ENCODE assay signal across 17 cellular contexts in genomic region chrX:65745427-65745826, GRCh38.
DNase-seq lines count a peak whose midpoint lies in the region; ATAC-seq and TF ChIP-seq lines count a peak whose summit lies in the region.
"Had no signal": no experiment of that assay in that cellular context is flagged by ENCODE, and none has a peak within 500 bp of the region (broad histone marks: within the 10 kb centered on the region; RNA-seq: fewer than 3 reads in every experiment).

No MANE protein-coding gene starts in this region.

- peaks cover 52 to 64% (median 64%) of the 10 kb centered on the region in 3 donors for H3K4me1 Mint-ChIP-seq in CD8-positive, alpha-beta memory T cell
- H3K4me1 Mint-ChIP-seq in T-helper 2 cell treated with Interferon-gamma antibody and Interleukin-4, amounts not matched to agents 5 μg/mL and 100 μg/mL, for 36 hours (ENCODE audit: low read depth) = peaks cover 34% of the 10 kb centered on the region
- peaks cover 0 to 9% of the 10 kb centered on the region in 2 experiments for H3K4me1 Mint-ChIP-seq in H9

- no peak overlapping the region for H4K91ac ChIP-seq in H9 (ENCODE audit: insufficient read length, low read depth, low read length)

- no peak overlapping the region for H3K18ac ChIP-seq in H9 (ENCODE audit: insufficient read length, low read depth, low read length)

- H4K8ac ChIP-seq in H9 (replicated peaks; ENCODE audit: insufficient read length, low read depth, low read length) = no peak overlapping the region

- peak overlapping the region; percentile 1 to 77 (median 46) for H3K27ac Mint-ChIP-seq in CD8-positive, alpha-beta memory T cell
- peak overlapping the region; percentile 55 for H3K27ac Mint-ChIP-seq in T-helper 2 cell treated with Interferon-gamma antibody and Interleukin-4, amounts not matched to agents 5 μg/mL and 100 μg/mL, for 36 hours
- H3K27ac Mint-ChIP-seq in H9 = no peak overlapping the region

- H3T11ph ChIP-seq in H9 (ENCODE audit: low read length) = no peak overlapping the region

- CTCF ChIA-PET in CD8-positive, alpha-beta memory T cell (lab: Charles Lee) = no interaction called here

- H2AFZ ChIP-seq in H9 (ENCODE audit: low read length) = no peak overlapping the region
- H2AFZ ChIP-seq: hepatocyte had no signal

- no peak overlapping the region for H2BK12ac ChIP-seq in H9 (ENCODE audit: insufficient read length, low read depth, low read length)

- no peak overlapping the region for H3K27ac ChIP-seq in CD8-positive, alpha-beta memory T cell (ENCODE audit: low read depth, low read length)
- H3K27ac ChIP-seq in epithelial cell of prostate (peak overlapping the region; percentile 45), H9 (ENCODE audit: insufficient read length, low read depth, low read length) (no peak overlapping the region)
- H3K27ac ChIP-seq: hepatocyte, suprapubic skin had no signal

- H3K4ac ChIP-seq in H9 (ENCODE audit: low read depth, low read length) = no peak overlapping the region

- H3K23me2 ChIP-seq in H9 (ENCODE audit: insufficient read length, low read depth, low read length, poor library complexity, severe bottlenecking) = no peaks in the 10 kb centered on the region

- peak overlapping the region in 2 of 7 donors; percentile 0 to 14 for H3K4me3 Mint-ChIP-seq in CD8-positive, alpha-beta memory T cell
- no peak overlapping the region for H3K4me3 Mint-ChIP-seq in T-helper 2 cell treated with Interferon-gamma antibody and Interleukin-4, amounts not matched to agents 5 μg/mL and 100 μg/mL, for 36 hours
- H3K4me3 Mint-ChIP-seq in H9 = no peak overlapping the region
- H3K4me3 Mint-ChIP-seq: B cell had no signal

- no peaks in the 10 kb centered on the region for H3K9me3 Mint-ChIP-seq in CD8-positive, alpha-beta memory T cell
- no peaks in the 10 kb centered on the region for H3K9me3 Mint-ChIP-seq in T-helper 2 cell treated with Interferon-gamma antibody and Interleukin-4, amounts not matched to agents 5 μg/mL and 100 μg/mL, for 36 hours
- H3K9me3 Mint-ChIP-seq in H9 = peaks cover 44 to 62% of the 10 kb centered on the region in 2 experiments
- H3K9me3 Mint-ChIP-seq: IgD-negative memory B cell had no signal

- no peak for TF ChIP-seq CTCF in H9 (conservative IDR thresholded peaks at IDR 0.05)

- ATAC-seq in GM21515 (IDR thresholded peaks at IDR 0.05; ENCODE audit: unreplicated experiment) = peak; percentile 48
- ATAC-seq: sciatic nerve had no signal

- H4K20me1 ChIP-seq in H9 (ENCODE audit: control insufficient read depth, insufficient read depth, insufficient read length) = no peaks in the 10 kb centered on the region

- H3K4me2 ChIP-seq in H9 (ENCODE audit: insufficient read depth, insufficient read length, low read length) = no peak overlapping the region
- H3K4me2 ChIP-seq: hepatocyte had no signal

- H3K23ac ChIP-seq in H9 (ENCODE audit: insufficient read length, low read depth, low read length) = no peak overlapping the region

- no peak overlapping the region for H2AK5ac ChIP-seq in H9 (ENCODE audit: insufficient read length, low read length)

- no peak overlapping the region for H3K56ac ChIP-seq in H9 (ENCODE audit: insufficient read length, low read depth, low read length)

- peaks cover 13% of the 10 kb centered on the region for H3K4me1 ChIP-seq in CD8-positive, alpha-beta memory T cell (ENCODE audit: insufficient read depth, low read length)
- H3K4me1 ChIP-seq in H9 (ENCODE audit: insufficient read depth, low read length) = no peaks in the 10 kb centered on the region

- H3K36me3 Mint-ChIP-seq in CD8-positive, alpha-beta memory T cell = peaks cover 8 to 26% (median 13%) of the 10 kb centered on the region in 3 donors
- H3K36me3 Mint-ChIP-seq in T-helper 2 cell treated with Interferon-gamma antibody and Interleukin-4, amounts not matched to agents 5 μg/mL and 100 μg/mL, for 36 hours (ENCODE audit: low read depth) = peaks cover 30% of the 10 kb centered on the region
- peaks cover 11 to 13% (median 12%) of the 10 kb centered on the region in 3 experiments for H3K36me3 Mint-ChIP-seq in H9 (ENCODE audit: insufficient read depth in 1 of 3, low read depth in 3 of 3)

- no CpG with 5 or more reads among the region's 6 CpGs for WGBS in H9 (ENCODE audit: extremely low coverage, insufficient read length, low lambda C conversion rate)

- no peak overlapping the region for H2BK5ac ChIP-seq in H9 (ENCODE audit: insufficient read length, low read length)

- H2BK15ac ChIP-seq in H9 (ENCODE audit: low read depth, low read length) = no peak overlapping the region

- H3K14ac ChIP-seq in H9 (ENCODE audit: insufficient read depth, low read length) = no peak overlapping the region

- no peak for DNase-seq in CD8-positive, alpha-beta memory T cell
- DNase-seq in T-helper 2 cell treated with Interferon-gamma antibody and Interleukin-4, amounts not matched to agents 5 μg/mL and 100 μg/mL, for 36 hours (ENCODE audit: low spot score) = no peak
- no peak for DNase-seq in epithelial cell of prostate (ENCODE audit: low read depth, low spot score)
- no peak for DNase-seq in H9
- DNase-seq in midbrain (lab: John Stamatoyannopoulos, UW) = no peak
- no peak for DNase-seq in SKM-1 treated with dmso at 0.1 percent for 144 hours (lab: John Stamatoyannopoulos, UW; ENCODE audit: unreplicated experiment)
- DNase-seq: DMS 273 treated with DMSO at 0.1 percent for 48 hours; effector CD4-positive, alpha-beta T cell; kidney; NCI-H2081; NCI-H524 had no signal

- H3K27me3 ChIP-seq in CD8-positive, alpha-beta memory T cell (ENCODE audit: insufficient read depth, low read length, poor library complexity, severe bottlenecking) = no peaks in the 10 kb centered on the region
- H3K27me3 ChIP-seq in H9 (ENCODE audit: insufficient read depth, low read length) = no peaks in the 10 kb centered on the region
- H3K27me3 ChIP-seq: hepatocyte, suprapubic skin had no signal

- H3K4me3 ChIP-seq in CD8-positive, alpha-beta memory T cell (ENCODE audit: low read length) = no peak overlapping the region
- H3K4me3 ChIP-seq: hepatocyte, suprapubic skin had no signal

- H3K36me3 ChIP-seq in CD8-positive, alpha-beta memory T cell (ENCODE audit: insufficient read depth, low read length) = peaks cover under 1% of the 10 kb centered on the region

- no peak overlapping the region for H2BK120ac ChIP-seq in H9 (ENCODE audit: low read depth, low read length, poor library complexity, severe bottlenecking)

- H3K79me1 ChIP-seq in H9 (ENCODE audit: insufficient read depth, low read depth, low read length, poor library complexity, severe bottlenecking) = no peaks in the 10 kb centered on the region

- H3K9ac ChIP-seq in H9 (ENCODE audit: extremely low read depth, insufficient read length, low read length) = no peak overlapping the region

- POLR2A ChIA-PET in CD8-positive, alpha-beta memory T cell (lab: Charles Lee) = no interaction called here

- H4K5ac ChIP-seq in H9 (ENCODE audit: insufficient read length, low read depth, low read length) = no peak overlapping the region

- no peaks in the 10 kb centered on the region for H3K27me3 Mint-ChIP-seq in CD8-positive, alpha-beta memory T cell
- no peaks in the 10 kb centered on the region for H3K27me3 Mint-ChIP-seq in T-helper 2 cell treated with Interferon-gamma antibody and Interleukin-4, amounts not matched to agents 5 μg/mL and 100 μg/mL, for 36 hours (ENCODE audit: low read depth)
- H3K27me3 Mint-ChIP-seq in H9 (ENCODE audit: low read depth) = no peaks in the 10 kb centered on the region
- H3K27me3 Mint-ChIP-seq: B cell, IgD-negative memory B cell had no signal

- H3K79me2 ChIP-seq in H9 (ENCODE audit: insufficient read depth, low read length) = no peaks in the 10 kb centered on the region
- H3K79me2 ChIP-seq: hepatocyte had no signal

- H2BK20ac ChIP-seq in H9 (ENCODE audit: low read depth, low read length, poor library complexity, severe bottlenecking) = no peak overlapping the region

- H3K9me3 ChIP-seq in CD8-positive, alpha-beta memory T cell (ENCODE audit: low read length) = no peaks in the 10 kb centered on the region
- H3K9me3 ChIP-seq in H9 (ENCODE audit: control insufficient read depth, low read depth, low read length) = peaks cover 26% of the 10 kb centered on the region
- H3K9me3 ChIP-seq: suprapubic skin had no signal

Comparison
In these comparisons a context has a peak if more than half of its experiments do, and no peak if none do; other contexts are left out.
1. H3K27ac Mint-ChIP-seq: peak in CD8-positive, alpha-beta memory T cell (8 of 8) and T-helper 2 cell treated with Interferon-gamma antibody and Interleukin-4, amounts not matched to agents 5 μg/mL and 100 μg/mL, for 36 hours (single experiment); none in H9 (0 of 3).